In the genomic region with DNA sequence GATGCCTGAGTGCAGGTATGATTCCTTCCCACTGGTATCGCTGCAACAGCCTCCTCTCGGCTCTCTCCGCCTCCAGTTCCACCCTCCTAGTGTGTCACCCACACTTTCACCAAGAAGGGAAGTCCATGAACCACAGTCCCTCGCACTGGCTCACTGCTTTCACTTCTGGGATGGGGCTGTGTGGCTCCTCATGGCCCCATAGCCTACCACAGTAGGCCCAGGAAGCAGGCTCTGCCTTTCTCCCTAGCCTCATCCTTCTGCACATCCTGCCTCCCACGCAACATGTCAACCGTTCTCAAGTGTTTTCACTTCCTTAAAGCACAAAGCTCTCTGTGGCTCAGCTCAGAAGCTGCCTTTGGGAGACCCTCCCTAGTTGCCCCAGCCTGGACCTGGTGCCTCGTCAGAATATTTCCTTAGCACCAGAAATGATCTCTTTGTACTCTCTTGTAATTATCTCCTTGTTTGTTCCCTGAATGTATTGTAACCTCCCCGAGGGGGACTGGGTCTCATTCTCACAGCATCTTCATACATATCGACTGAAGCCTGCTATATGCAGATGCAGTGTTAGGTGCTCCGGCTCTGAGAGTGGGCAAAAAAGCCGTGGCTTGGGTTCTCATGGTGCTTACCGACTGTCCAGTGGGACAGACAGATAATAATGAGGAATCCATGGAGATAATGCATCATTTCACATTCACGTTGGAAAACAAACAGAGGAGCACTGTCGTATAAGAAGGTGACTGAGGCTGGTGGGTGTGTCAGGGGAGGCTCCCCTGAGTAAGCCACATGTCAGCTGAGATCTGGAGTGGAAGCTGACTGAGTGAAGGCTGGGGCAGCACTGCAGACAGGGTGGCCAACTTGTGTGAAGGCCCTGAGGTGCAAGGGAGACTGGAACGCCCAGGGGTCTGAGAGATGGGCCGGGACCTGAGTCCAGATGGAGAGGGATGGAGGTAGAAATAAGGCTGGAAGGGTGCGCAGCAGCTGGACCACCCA, we compare ENCODE assay signal across 2 cellular contexts.
TF ChIP-seq lines count a peak whose summit lies in the region.

No MANE protein-coding gene starts in this region.

TF ChIP-seq in IMR-90, 13 proteins besides CTCF, POLR2A, EP300 and RAD21:
- TF ChIP-seq MXI1 (IDR thresholded peaks at IDR 0.05; ENCODE audit: borderline replicate concordance, low read depth, low read length): no peak
- TF ChIP-seq ELK1 (IDR thresholded peaks at IDR 0.05; ENCODE audit: borderline replicate concordance, low read depth, low read length): no peak
- TF ChIP-seq FOS (IDR thresholded peaks at IDR 0.05; ENCODE audit: low read depth, low read length): no peak
- TF ChIP-seq RCOR1 (IDR thresholded peaks at IDR 0.05; ENCODE audit: insufficient replicate concordance, low read length): no peak
- TF ChIP-seq MAFK (IDR thresholded peaks at IDR 0.05; ENCODE audit: low read depth, low read length): no peak
- TF ChIP-seq CEBPB (IDR thresholded peaks at IDR 0.05; ENCODE audit: low read depth, low read length): no peak
- no peak for TF ChIP-seq SMC3 (IDR thresholded peaks at IDR 0.05; ENCODE audit: low read depth, low read length)
- TF ChIP-seq BHLHE40 (IDR thresholded peaks at IDR 0.05; ENCODE audit: low read depth, low read length): no peak
- TF ChIP-seq MAZ (IDR thresholded peaks at IDR 0.05; ENCODE audit: borderline replicate concordance, low read depth, low read length): no peak
- TF ChIP-seq CHD1 (IDR thresholded peaks at IDR 0.05; ENCODE audit: low read depth, low read length): no peak
- TF ChIP-seq, protein P1, sequence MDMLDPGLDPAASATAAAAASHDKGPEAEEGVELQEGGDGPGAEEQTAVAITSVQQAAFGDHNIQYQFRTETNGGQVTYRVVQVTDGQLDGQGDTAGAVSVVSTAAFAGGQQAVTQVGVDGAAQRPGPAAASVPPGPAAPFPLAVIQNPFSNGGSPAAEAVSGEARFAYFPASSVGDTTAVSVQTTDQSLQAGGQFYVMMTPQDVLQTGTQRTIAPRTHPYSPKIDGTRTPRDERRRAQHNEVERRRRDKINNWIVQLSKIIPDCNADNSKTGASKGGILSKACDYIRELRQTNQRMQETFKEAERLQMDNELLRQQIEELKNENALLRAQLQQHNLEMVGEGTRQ (IDR thresholded peaks at IDR 0.05; ENCODE audit: low read depth, low read length): no peak
- no peak for TF ChIP-seq NFE2L2 (IDR thresholded peaks at IDR 0.05; ENCODE audit: low read depth, low read length)
- no peak for TF ChIP-seq RFX5 (IDR thresholded peaks at IDR 0.05; ENCODE audit: low read depth, low read length)
TF ChIP-seq in IMR-90: peak in this region for 0.

TF ChIP-seq in GM12878, 131 proteins besides CTCF, POLR2A, EP300 and RAD21 (continues in another document):
- TF ChIP-seq IRF4 (IDR thresholded peaks at IDR 0.05; ENCODE audit: low read depth, low read length) (peak; percentile 80), TCF12 (IDR thresholded peaks at IDR 0.05; ENCODE audit: low read depth, low read length) (no peak), MXI1 (IDR thresholded peaks at IDR 0.05; ENCODE audit: low read depth, low read length) (peak; percentile 65), MYB (IDR thresholded peaks at IDR 0.05; ENCODE audit: borderline replicate concordance, low read depth, low read length) (0 out of 2 replicates have a peak, but pooled peaks have one; percentile 46), USF1 (IDR thresholded peaks at IDR 0.05; ENCODE audit: borderline replicate concordance, extremely low read length, insufficient read depth, low read depth, low read length) (no peak), YBX1 (IDR thresholded peaks at IDR 0.05) (no peak), SP1 (IDR thresholded peaks at IDR 0.05; ENCODE audit: low read depth, low read length) (no peak), HDGF (IDR thresholded peaks at IDR 0.05) (peak; percentile 48), PAX8 (IDR thresholded peaks at IDR 0.05) (no peak), ZNF217 (IDR thresholded peaks at IDR 0.05) (no peak; the same call in 1 of the 2 replicates), ZBTB4 (CRISPR knock-in tag; IDR thresholded peaks at IDR 0.05) (no peak), REST (IDR thresholded peaks at IDR 0.05; ENCODE audit: low read depth, low read length) (no peak), EED (IDR thresholded peaks at IDR 0.05; ENCODE audit: low read depth) (peak; percentile 99), JUND (IDR thresholded peaks at IDR 0.05; ENCODE audit: low read depth, low read length) (no peak), SMC3 (IDR thresholded peaks at IDR 0.05; ENCODE audit: borderline replicate concordance, low read length) (no peak), RCOR1 (conservative IDR thresholded peaks at IDR 0.05; ENCODE audit: low read depth, low read length) (no peak; the same call in 1 of the 2 replicates), RELA (IDR thresholded peaks at IDR 0.05; ENCODE audit: borderline replicate concordance, partially characterized antibody) (no peak), RBBP5 (conservative IDR thresholded peaks at IDR 0.05) (no peak), JUNB (IDR thresholded peaks at IDR 0.05) (no peak), SMAD1 (IDR thresholded peaks at IDR 0.05; ENCODE audit: low read depth, partially characterized antibody) (no peak), ZNF207 (IDR thresholded peaks at IDR 0.05; ENCODE audit: borderline replicate concordance) (no peak), HDAC6 (IDR thresholded peaks at IDR 0.05; ENCODE audit: unreplicated experiment) (no peak), STAT3 (IDR thresholded peaks at IDR 0.05; ENCODE audit: low read depth, low read length) (no peak), DPF2 (IDR thresholded peaks at IDR 0.05) (peak; percentile 95), ZSCAN29 (IDR thresholded peaks at IDR 0.05) (no peak), RAD51 (IDR thresholded peaks at IDR 0.05) (no peak), SUZ12 (IDR thresholded peaks at IDR 0.05; ENCODE audit: unreplicated experiment) (no peak)
- TF ChIP-seq, protein P2, sequence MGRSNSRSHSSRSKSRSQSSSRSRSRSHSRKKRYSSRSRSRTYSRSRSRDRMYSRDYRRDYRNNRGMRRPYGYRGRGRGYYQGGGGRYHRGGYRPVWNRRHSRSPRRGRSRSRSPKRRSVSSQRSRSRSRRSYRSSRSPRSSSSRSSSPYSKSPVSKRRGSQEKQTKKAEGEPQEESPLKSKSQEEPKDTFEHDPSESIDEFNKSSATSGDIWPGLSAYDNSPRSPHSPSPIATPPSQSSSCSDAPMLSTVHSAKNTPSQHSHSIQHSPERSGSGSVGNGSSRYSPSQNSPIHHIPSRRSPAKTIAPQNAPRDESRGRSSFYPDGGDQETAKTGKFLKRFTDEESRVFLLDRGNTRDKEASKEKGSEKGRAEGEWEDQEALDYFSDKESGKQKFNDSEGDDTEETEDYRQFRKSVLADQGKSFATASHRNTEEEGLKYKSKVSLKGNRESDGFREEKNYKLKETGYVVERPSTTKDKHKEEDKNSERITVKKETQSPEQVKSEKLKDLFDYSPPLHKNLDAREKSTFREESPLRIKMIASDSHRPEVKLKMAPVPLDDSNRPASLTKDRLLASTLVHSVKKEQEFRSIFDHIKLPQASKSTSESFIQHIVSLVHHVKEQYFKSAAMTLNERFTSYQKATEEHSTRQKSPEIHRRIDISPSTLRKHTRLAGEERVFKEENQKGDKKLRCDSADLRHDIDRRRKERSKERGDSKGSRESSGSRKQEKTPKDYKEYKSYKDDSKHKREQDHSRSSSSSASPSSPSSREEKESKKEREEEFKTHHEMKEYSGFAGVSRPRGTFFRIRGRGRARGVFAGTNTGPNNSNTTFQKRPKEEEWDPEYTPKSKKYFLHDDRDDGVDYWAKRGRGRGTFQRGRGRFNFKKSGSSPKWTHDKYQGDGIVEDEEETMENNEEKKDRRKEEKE (IDR thresholded peaks at IDR 0.05): no peak
- TF ChIP-seq, protein P3, sequence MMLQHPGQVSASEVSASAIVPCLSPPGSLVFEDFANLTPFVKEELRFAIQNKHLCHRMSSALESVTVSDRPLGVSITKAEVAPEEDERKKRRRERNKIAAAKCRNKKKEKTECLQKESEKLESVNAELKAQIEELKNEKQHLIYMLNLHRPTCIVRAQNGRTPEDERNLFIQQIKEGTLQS (IDR thresholded peaks at IDR 0.05; ENCODE audit: borderline replicate concordance, extremely low read depth, low read depth, low read length): no peak
- TF ChIP-seq, protein P1 (IDR thresholded peaks at IDR 0.05; ENCODE audit: borderline replicate concordance, low read depth, low read length): no peak
- TF ChIP-seq, protein P4, sequence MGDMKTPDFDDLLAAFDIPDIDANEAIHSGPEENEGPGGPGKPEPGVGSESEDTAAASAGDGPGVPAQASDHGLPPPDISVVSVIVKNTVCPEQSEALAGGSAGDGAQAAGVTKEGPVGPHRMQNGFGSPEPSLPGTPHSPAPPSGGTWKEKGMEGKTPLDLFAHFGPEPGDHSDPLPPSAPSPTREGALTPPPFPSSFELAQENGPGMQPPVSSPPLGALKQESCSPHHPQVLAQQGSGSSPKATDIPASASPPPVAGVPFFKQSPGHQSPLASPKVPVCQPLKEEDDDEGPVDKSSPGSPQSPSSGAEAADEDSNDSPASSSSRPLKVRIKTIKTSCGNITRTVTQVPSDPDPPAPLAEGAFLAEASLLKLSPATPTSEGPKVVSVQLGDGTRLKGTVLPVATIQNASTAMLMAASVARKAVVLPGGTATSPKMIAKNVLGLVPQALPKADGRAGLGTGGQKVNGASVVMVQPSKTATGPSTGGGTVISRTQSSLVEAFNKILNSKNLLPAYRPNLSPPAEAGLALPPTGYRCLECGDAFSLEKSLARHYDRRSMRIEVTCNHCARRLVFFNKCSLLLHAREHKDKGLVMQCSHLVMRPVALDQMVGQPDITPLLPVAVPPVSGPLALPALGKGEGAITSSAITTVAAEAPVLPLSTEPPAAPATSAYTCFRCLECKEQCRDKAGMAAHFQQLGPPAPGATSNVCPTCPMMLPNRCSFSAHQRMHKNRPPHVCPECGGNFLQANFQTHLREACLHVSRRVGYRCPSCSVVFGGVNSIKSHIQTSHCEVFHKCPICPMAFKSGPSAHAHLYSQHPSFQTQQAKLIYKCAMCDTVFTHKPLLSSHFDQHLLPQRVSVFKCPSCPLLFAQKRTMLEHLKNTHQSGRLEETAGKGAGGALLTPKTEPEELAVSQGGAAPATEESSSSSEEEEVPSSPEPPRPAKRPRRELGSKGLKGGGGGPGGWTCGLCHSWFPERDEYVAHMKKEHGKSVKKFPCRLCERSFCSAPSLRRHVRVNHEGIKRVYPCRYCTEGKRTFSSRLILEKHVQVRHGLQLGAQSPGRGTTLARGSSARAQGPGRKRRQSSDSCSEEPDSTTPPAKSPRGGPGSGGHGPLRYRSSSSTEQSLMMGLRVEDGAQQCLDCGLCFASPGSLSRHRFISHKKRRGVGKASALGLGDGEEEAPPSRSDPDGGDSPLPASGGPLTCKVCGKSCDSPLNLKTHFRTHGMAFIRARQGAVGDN (IDR thresholded peaks at IDR 0.05): no peak
- TF ChIP-seq, protein P5, sequence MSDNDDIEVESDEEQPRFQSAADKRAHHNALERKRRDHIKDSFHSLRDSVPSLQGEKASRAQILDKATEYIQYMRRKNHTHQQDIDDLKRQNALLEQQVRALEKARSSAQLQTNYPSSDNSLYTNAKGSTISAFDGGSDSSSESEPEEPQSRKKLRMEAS (IDR thresholded peaks at IDR 0.05; ENCODE audit: low read depth, low read length): no peak
